ENCODE assay signal across 1 cellular context in the genomic region with DNA sequence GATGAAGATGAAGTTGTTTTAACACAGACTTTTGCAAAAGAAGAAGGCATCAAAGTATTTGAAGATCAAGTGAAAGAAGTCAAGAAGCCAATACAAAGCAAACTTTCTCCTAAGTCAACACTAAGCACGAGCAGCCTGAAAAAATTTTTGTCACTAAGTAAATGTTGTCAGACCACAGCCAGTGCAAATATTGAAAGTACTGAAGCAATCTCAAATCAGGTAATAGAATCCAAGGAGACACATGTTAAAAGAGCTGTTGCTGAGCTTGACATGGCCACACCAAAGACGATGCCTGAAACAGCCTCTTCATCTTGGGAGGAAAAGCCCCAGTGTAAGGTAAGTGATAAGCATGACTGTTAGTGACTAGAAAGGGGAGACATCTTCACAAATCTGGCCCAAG.
TF ChIP-seq lines count a peak whose summit lies in the region.

No MANE protein-coding gene starts in this region.

TF ChIP-seq in HepG2, 621 proteins besides CTCF, POLR2A, EP300 and RAD21 (continued from another document and continues in another):
- TF ChIP-seq, protein P1, sequence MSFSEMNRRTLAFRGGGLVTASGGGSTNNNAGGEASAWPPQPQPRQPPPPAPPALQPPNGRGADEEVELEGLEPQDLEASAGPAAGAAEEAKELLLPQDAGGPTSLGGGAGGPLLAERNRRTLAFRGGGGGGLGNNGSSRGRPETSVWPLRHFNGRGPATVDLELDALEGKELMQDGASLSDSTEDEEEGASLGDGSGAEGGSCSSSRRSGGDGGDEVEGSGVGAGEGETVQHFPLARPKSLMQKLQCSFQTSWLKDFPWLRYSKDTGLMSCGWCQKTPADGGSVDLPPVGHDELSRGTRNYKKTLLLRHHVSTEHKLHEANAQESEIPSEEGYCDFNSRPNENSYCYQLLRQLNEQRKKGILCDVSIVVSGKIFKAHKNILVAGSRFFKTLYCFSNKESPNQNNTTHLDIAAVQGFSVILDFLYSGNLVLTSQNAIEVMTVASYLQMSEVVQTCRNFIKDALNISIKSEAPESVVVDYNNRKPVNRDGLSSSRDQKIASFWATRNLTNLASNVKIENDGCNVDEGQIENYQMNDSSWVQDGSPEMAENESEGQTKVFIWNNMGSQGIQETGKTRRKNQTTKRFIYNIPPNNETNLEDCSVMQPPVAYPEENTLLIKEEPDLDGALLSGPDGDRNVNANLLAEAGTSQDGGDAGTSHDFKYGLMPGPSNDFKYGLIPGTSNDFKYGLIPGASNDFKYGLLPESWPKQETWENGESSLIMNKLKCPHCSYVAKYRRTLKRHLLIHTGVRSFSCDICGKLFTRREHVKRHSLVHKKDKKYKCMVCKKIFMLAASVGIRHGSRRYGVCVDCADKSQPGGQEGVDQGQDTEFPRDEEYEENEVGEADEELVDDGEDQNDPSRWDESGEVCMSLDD (CRISPR knock-in tag; IDR thresholded peaks at IDR 0.05; ENCODE audit: borderline replicate concordance): no peak
- TF ChIP-seq ZNF878 (CRISPR knock-in tag; IDR thresholded peaks at IDR 0.05): 0 out of 2 replicates have a peak, but pooled peaks have one; percentile 40
- TF ChIP-seq, protein P2, sequence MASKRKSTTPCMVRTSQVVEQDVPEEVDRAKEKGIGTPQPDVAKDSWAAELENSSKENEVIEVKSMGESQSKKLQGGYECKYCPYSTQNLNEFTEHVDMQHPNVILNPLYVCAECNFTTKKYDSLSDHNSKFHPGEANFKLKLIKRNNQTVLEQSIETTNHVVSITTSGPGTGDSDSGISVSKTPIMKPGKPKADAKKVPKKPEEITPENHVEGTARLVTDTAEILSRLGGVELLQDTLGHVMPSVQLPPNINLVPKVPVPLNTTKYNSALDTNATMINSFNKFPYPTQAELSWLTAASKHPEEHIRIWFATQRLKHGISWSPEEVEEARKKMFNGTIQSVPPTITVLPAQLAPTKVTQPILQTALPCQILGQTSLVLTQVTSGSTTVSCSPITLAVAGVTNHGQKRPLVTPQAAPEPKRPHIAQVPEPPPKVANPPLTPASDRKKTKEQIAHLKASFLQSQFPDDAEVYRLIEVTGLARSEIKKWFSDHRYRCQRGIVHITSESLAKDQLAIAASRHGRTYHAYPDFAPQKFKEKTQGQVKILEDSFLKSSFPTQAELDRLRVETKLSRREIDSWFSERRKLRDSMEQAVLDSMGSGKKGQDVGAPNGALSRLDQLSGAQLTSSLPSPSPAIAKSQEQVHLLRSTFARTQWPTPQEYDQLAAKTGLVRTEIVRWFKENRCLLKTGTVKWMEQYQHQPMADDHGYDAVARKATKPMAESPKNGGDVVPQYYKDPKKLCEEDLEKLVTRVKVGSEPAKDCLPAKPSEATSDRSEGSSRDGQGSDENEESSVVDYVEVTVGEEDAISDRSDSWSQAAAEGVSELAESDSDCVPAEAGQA (IDR thresholded peaks at IDR 0.05; ENCODE audit: low read depth): no peak
- TF ChIP-seq, protein P2 (CRISPR knock-in tag; IDR thresholded peaks at IDR 0.05; ENCODE audit: borderline replicate concordance): no peak
- TF ChIP-seq ZNF329 (CRISPR knock-in tag; IDR thresholded peaks at IDR 0.05; ENCODE audit: low read depth): no peak
- TF ChIP-seq ZNF672 (CRISPR knock-in tag; IDR thresholded peaks at IDR 0.05): no peak
- TF ChIP-seq, protein P3, sequence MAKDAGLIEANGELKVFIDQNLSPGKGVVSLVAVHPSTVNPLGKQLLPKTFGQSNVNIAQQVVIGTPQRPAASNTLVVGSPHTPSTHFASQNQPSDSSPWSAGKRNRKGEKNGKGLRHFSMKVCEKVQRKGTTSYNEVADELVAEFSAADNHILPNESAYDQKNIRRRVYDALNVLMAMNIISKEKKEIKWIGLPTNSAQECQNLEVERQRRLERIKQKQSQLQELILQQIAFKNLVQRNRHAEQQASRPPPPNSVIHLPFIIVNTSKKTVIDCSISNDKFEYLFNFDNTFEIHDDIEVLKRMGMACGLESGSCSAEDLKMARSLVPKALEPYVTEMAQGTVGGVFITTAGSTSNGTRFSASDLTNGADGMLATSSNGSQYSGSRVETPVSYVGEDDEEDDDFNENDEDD (CRISPR knock-in tag; IDR thresholded peaks at IDR 0.05; ENCODE audit: borderline replicate concordance): peak; percentile 52; the same call in 1 of the 2 replicates
- TF ChIP-seq, protein P4, sequence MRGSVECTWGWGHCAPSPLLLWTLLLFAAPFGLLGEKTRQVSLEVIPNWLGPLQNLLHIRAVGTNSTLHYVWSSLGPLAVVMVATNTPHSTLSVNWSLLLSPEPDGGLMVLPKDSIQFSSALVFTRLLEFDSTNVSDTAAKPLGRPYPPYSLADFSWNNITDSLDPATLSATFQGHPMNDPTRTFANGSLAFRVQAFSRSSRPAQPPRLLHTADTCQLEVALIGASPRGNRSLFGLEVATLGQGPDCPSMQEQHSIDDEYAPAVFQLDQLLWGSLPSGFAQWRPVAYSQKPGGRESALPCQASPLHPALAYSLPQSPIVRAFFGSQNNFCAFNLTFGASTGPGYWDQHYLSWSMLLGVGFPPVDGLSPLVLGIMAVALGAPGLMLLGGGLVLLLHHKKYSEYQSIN (CRISPR knock-in tag; IDR thresholded peaks at IDR 0.05; ENCODE audit: borderline replicate concordance): no peak
- TF ChIP-seq, protein P5, sequence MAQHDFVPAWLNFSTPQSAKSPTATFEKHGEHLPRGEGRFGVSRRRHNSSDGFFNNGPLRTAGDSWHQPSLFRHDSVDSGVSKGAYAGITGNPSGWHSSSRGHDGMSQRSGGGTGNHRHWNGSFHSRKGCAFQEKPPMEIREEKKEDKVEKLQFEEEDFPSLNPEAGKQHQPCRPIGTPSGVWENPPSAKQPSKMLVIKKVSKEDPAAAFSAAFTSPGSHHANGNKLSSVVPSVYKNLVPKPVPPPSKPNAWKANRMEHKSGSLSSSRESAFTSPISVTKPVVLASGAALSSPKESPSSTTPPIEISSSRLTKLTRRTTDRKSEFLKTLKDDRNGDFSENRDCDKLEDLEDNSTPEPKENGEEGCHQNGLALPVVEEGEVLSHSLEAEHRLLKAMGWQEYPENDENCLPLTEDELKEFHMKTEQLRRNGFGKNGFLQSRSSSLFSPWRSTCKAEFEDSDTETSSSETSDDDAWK (CRISPR knock-in tag; IDR thresholded peaks at IDR 0.05): no peak
- TF ChIP-seq SMAD3 (CRISPR knock-in tag; IDR thresholded peaks at IDR 0.05): peak; percentile 91
- no peak for TF ChIP-seq ZSCAN22 (CRISPR knock-in tag; IDR thresholded peaks at IDR 0.05)
- no peak for TF ChIP-seq ZNF337 (CRISPR knock-in tag; IDR thresholded peaks at IDR 0.05; ENCODE audit: borderline replicate concordance, low read depth)
- TF ChIP-seq, protein P6, sequence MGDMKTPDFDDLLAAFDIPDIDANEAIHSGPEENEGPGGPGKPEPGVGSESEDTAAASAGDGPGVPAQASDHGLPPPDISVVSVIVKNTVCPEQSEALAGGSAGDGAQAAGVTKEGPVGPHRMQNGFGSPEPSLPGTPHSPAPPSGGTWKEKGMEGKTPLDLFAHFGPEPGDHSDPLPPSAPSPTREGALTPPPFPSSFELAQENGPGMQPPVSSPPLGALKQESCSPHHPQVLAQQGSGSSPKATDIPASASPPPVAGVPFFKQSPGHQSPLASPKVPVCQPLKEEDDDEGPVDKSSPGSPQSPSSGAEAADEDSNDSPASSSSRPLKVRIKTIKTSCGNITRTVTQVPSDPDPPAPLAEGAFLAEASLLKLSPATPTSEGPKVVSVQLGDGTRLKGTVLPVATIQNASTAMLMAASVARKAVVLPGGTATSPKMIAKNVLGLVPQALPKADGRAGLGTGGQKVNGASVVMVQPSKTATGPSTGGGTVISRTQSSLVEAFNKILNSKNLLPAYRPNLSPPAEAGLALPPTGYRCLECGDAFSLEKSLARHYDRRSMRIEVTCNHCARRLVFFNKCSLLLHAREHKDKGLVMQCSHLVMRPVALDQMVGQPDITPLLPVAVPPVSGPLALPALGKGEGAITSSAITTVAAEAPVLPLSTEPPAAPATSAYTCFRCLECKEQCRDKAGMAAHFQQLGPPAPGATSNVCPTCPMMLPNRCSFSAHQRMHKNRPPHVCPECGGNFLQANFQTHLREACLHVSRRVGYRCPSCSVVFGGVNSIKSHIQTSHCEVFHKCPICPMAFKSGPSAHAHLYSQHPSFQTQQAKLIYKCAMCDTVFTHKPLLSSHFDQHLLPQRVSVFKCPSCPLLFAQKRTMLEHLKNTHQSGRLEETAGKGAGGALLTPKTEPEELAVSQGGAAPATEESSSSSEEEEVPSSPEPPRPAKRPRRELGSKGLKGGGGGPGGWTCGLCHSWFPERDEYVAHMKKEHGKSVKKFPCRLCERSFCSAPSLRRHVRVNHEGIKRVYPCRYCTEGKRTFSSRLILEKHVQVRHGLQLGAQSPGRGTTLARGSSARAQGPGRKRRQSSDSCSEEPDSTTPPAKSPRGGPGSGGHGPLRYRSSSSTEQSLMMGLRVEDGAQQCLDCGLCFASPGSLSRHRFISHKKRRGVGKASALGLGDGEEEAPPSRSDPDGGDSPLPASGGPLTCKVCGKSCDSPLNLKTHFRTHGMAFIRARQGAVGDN (CRISPR knock-in tag; IDR thresholded peaks at IDR 0.05): no peak
- TF ChIP-seq MXI1 (IDR thresholded peaks at IDR 0.05; ENCODE audit: borderline replicate concordance, low read depth, low read length): no peak
- TF ChIP-seq ARID2 (CRISPR knock-in tag; IDR thresholded peaks at IDR 0.05; ENCODE audit: borderline replicate concordance): no peak
- TF ChIP-seq ZBTB3 (CRISPR knock-in tag; IDR thresholded peaks at IDR 0.05; ENCODE audit: borderline replicate concordance, low read depth): no peak
- no peak for TF ChIP-seq SOX6 (IDR thresholded peaks at IDR 0.05)
- peak; percentile 90 for TF ChIP-seq SOX6 (CRISPR knock-in tag; IDR thresholded peaks at IDR 0.05)
- TF ChIP-seq, protein P7, sequence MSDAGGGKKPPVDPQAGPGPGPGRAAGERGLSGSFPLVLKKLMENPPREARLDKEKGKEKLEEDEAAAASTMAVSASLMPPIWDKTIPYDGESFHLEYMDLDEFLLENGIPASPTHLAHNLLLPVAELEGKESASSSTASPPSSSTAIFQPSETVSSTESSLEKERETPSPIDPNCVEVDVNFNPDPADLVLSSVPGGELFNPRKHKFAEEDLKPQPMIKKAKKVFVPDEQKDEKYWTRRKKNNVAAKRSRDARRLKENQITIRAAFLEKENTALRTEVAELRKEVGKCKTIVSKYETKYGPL (CRISPR knock-in tag; IDR thresholded peaks at IDR 0.05): no peak
- TF ChIP-seq ZNF326 (CRISPR knock-in tag; IDR thresholded peaks at IDR 0.05; ENCODE audit: borderline replicate concordance): no peak
- TF ChIP-seq PHF20 (CRISPR knock-in tag; IDR thresholded peaks at IDR 0.05): no peak
- TF ChIP-seq, protein P8, sequence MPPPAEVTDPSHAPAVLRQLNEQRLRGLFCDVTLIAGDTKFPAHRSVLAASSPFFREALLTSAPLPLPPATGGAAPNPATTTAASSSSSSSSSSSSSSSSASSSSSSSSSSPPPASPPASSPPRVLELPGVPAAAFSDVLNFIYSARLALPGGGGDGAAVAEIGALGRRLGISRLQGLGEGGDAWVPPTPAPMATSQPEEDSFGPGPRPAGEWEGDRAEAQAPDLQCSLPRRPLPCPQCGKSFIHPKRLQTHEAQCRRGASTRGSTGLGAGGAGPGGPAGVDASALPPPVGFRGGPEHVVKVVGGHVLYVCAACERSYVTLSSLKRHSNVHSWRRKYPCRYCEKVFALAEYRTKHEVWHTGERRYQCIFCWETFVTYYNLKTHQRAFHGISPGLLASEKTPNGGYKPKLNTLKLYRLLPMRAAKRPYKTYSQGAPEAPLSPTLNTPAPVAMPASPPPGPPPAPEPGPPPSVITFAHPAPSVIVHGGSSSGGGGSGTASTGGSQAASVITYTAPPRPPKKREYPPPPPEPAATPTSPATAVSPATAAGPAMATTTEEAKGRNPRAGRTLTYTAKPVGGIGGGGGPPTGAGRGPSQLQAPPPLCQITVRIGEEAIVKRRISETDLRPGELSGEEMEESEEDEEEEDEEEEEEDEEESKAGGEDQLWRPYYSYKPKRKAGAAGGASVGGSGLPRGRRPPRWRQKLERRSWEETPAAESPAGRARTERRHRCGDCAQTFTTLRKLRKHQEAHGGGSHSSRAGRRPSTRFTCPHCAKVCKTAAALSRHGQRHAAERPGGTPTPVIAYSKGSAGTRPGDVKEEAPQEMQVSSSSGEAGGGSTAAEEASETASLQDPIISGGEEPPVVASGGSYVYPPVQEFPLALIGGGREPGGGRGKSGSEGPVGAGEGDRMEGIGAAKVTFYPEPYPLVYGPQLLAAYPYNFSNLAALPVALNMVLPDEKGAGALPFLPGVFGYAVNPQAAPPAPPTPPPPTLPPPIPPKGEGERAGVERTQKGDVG (CRISPR knock-in tag; IDR thresholded peaks at IDR 0.05; ENCODE audit: borderline replicate concordance): no peak
- no peak for TF ChIP-seq RBAK (CRISPR knock-in tag; IDR thresholded peaks at IDR 0.05)
- peak; percentile 67 for TF ChIP-seq SAP130 (CRISPR knock-in tag; IDR thresholded peaks at IDR 0.05; ENCODE audit: low read depth)
- TF ChIP-seq, protein P9, sequence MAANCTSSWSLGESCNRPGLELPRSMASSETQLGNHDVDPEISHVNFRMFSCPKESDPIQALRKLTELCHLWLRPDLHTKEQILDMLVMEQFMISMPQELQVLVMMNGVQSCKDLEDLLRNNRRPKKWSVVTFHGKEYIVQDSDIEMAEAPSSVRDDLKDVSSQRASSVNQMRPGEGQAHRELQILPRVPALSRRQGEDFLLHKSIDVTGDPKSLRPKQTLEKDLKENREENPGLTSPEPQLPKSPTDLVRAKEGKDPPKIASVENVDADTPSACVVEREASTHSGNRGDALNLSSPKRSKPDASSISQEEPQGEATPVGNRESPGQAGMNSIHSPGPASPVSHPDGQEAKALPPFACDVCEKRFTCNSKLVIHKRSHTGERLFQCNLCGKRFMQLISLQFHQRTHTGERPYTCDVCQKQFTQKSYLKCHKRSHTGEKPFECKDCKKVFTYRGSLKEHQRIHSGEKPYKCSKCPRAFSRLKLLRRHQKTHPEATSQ (CRISPR knock-in tag; IDR thresholded peaks at IDR 0.05; ENCODE audit: borderline replicate concordance): peak; percentile 72; the same call in 1 of the 2 replicates
